ENCODE assay signal across 8 cellular contexts in the genomic region with DNA sequence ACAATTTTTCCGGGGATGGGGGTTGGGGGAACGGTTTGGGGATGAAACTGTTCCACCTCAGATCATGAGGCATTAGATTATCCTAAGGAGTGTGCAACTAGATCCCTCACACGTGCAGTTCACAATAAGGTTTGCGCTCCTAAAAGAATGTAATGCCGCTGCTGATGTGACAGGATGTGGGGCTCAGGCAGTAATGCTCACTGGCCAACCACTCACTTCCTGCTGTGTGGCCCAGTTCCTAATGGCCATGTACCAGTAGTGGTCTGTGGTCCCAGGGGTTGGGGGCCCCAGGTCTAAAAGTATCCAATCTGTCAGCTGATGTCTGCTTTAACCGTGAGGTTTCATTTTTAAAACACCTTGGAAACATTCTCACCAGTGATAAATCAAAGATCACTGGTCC. TPM values are rescaled to one million over a fixed set of nuclear protein-coding genes. Genes with fewer than 3 reads are reported as not detected.
DNase-seq lines count a peak whose midpoint lies in the region; ATAC-seq and TF ChIP-seq lines count a peak whose summit lies in the region.

No MANE protein-coding gene starts in this region.

- no peaks in the 10 kb centered on the region for H3K9me3 ChIP-seq in thymus (ENCODE audit: control insufficient read depth)

- peaks cover 40% of the 10 kb centered on the region for H3K36me3 Mint-ChIP-seq in activated CD8-positive, alpha-beta T cell treated with anti-CD3 and anti-CD28 coated beads for 36 hours (ENCODE audit: low read depth)
- H3K36me3 Mint-ChIP-seq in immature natural killer cell = peaks cover 4 to 12% (median 12%) of the 10 kb centered on the region in 3 donors

- POLR2A ChIA-PET in activated CD8-positive, alpha-beta T cell treated with anti-CD3 and anti-CD28 coated beads for 36 hours (lab: Charles Lee) = interaction anchor here (2.5 kb wide), 1 partner anchor 206 kb away, joined by 11 read pairs; a partner anchor contains a TSS

- peak; percentile 76 for DNase-seq in activated effector memory CD4-positive, alpha-beta T cell treated with anti-CD3 and anti-CD28 coated beads, Interleukin-2, amount 50 U/mL, for 16 hours
- DNase-seq in activated effector memory CD4-positive, alpha-beta T cell treated with Interleukin-2 at 50 U/mL for 16 hours = no peak
- peak; percentile 65 for DNase-seq in activated CD8-positive, alpha-beta T cell treated with anti-CD3 and anti-CD28 coated beads for 36 hours
- peak; percentile 70 to 72 (median 71) for DNase-seq in immature natural killer cell
- no peak for DNase-seq in mucosa of gallbladder (ENCODE audit: low spot score)
- no peak for DNase-seq in NCI-H1694 (lab: John Stamatoyannopoulos, UW)
- no peak for DNase-seq in DMS 273 treated with DMSO at 0.1 percent for 48 hours (lab: John Stamatoyannopoulos, UW)

- no peak for ATAC-seq in activated CD8-positive, alpha-beta T cell treated with anti-CD3 and anti-CD28 coated beads for 36 hours

- CTCF ChIA-PET in activated CD8-positive, alpha-beta T cell treated with anti-CD3 and anti-CD28 coated beads for 36 hours (lab: Charles Lee) = interaction anchor here (0.9 to 1.3 kb wide), 3 partner anchors 21 to 67 kb away, joined by 3 read pairs; no protein-coding TSS in a partner anchor

- WGBS in thymus = 23% methylated on average over 6 of the region's 6 CpGs

- H3K27ac Mint-ChIP-seq in activated CD8-positive, alpha-beta T cell treated with anti-CD3 and anti-CD28 coated beads for 36 hours = peak overlapping the region; percentile 97
- peak overlapping the region; percentile 90 to 99 (median 97) for H3K27ac Mint-ChIP-seq in immature natural killer cell

- no peaks in the 10 kb centered on the region for H3K27me3 Mint-ChIP-seq in activated CD8-positive, alpha-beta T cell treated with anti-CD3 and anti-CD28 coated beads for 36 hours
- H3K27me3 Mint-ChIP-seq in immature natural killer cell (ENCODE audit: low read depth in 3 of 3) = peaks cover 8 to 17% (median 14%) of the 10 kb centered on the region in 3 donors

- intact Hi-C loops in activated CD8-positive, alpha-beta T cell treated with anti-CD3 and anti-CD28 coated beads for 36 hours (cut with micrococcal nuclease) = loop anchor here (5.0 to 10.0 kb wide), 2 partner anchors 52 to 209 kb away; a partner anchor contains a TSS

- H3K4me1 Mint-ChIP-seq in activated CD8-positive, alpha-beta T cell treated with anti-CD3 and anti-CD28 coated beads for 36 hours (ENCODE audit: low read depth) = peaks cover 50% of the 10 kb centered on the region
- H3K4me1 Mint-ChIP-seq in immature natural killer cell = peaks cover 68 to 77% of the 10 kb centered on the region in 2 donors

- H3K27me3 ChIP-seq in thymus (ENCODE audit: control insufficient read depth, insufficient read depth) = no peaks in the 10 kb centered on the region

- H3K4me3 ChIP-seq in thymus (ENCODE audit: low read length) = no peak overlapping the region

- no peak for TF ChIP-seq CTCF in activated CD8-positive, alpha-beta T cell treated with anti-CD3 and anti-CD28 coated beads for 36 hours (IDR thresholded peaks at IDR 0.05)

- H3K27ac ChIP-seq in thymus (ENCODE audit: low read depth) = peak overlapping the region; percentile 69

- H3K4me3 Mint-ChIP-seq in activated CD8-positive, alpha-beta T cell treated with anti-CD3 and anti-CD28 coated beads for 36 hours = peak overlapping the region; percentile 92
- H3K4me3 Mint-ChIP-seq in immature natural killer cell = peak overlapping the region; percentile 93 to 95 (median 95)

- H3K9me3 Mint-ChIP-seq in activated CD8-positive, alpha-beta T cell treated with anti-CD3 and anti-CD28 coated beads for 36 hours = peaks cover 8% of the 10 kb centered on the region
- peaks cover 0 to 4% (median 0%) of the 10 kb centered on the region in 6 donors for H3K9me3 Mint-ChIP-seq in immature natural killer cell

- H3K36me3 ChIP-seq in thymus (ENCODE audit: control insufficient read depth, insufficient read depth) = no peaks in the 10 kb centered on the region

- H3K4me1 ChIP-seq in thymus (ENCODE audit: control insufficient read depth, insufficient read depth, low read length) = peaks cover 32% of the 10 kb centered on the region

RNA-seq across cellular contexts. Expression of a gene that starts 2.2 kb away (rescaled TPM):
- 10 to 100 TPM; 32.1 to 32.4 TPM for total RNA-seq in activated CD8-positive, alpha-beta T cell treated with anti-CD3 and anti-CD28 coated beads for 36 hours
- polyA plus RNA-seq in immature natural killer cell (100 to 1,000 TPM in 1 of 3 donors, 10 to 100 TPM in 2; 81.1 to 101 (median 82.8) TPM), thymus (25.0 TPM)
- total RNA-seq in mucosa of gallbladder = 29.2 TPM

RNA-seq across cellular contexts. Expression of a gene that starts 51.1 kb away (rescaled TPM):
- 10 to 100 TPM; 17.8 to 19.2 TPM for total RNA-seq in activated CD8-positive, alpha-beta T cell treated with anti-CD3 and anti-CD28 coated beads for 36 hours
- polyA plus RNA-seq in immature natural killer cell = 1 to 10 TPM; 4.1 to 8.6 (median 5.0) TPM
- 16.9 TPM for polyA plus RNA-seq in thymus
- total RNA-seq in mucosa of gallbladder = 38.5 TPM

Comparison
In these comparisons a context has a peak if more than half of its experiments do, and no peak if none do; other contexts are left out.
1. DNase-seq: peak in activated effector memory CD4-positive, alpha-beta T cell treated with anti-CD3 and anti-CD28 coated beads, Interleukin-2, amount 50 U/mL, for 16 hours (single experiment), activated CD8-positive, alpha-beta T cell treated with anti-CD3 and anti-CD28 coated beads for 36 hours (single experiment) and immature natural killer cell (3 of 3); none in activated effector memory CD4-positive, alpha-beta T cell treated with Interleukin-2 at 50 U/mL for 16 hours (single experiment), mucosa of gallbladder (single experiment), NCI-H1694 (single experiment) and DMS 273 treated with DMSO at 0.1 percent for 48 hours (single experiment).